In the genomic region with DNA sequence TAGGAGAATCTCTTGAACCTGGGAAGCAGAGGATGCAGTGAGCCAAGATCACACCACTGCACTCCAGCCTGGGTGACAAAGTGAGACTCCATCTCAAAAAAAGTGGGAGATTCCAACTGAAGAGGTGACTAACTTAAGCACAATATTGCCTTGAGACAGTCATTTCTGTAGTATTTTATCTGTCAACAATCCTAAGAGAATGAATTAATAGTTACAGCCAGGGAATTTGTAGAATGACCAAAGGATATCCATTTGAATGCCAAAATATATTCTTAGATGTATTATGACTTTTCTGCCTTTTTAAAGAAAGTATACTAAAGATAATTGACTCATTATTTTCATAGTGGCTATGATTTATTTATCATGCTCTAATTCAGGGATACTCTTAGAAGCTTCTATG, we compare ENCODE assay signal across 23 cellular contexts. TPM values are rescaled to one million over a fixed set of nuclear protein-coding genes. Genes with fewer than 3 reads are reported as not detected.
DNase-seq lines count a peak whose midpoint lies in the region; ATAC-seq, FAIRE-seq and TF ChIP-seq lines count a peak whose summit lies in the region.
"Had no signal": no experiment of that assay in that cellular context is flagged by ENCODE, and none has a peak within 500 bp of the region (broad histone marks: within the 10 kb centered on the region; RNA-seq: fewer than 3 reads in every experiment).

No MANE protein-coding gene starts in this region.

- FAIRE-seq in astrocyte (lab: Jason Lieb, UNC) = no peak
- FAIRE-seq: D721Med, GM12891, K562 had no signal

- H3K27ac Mint-ChIP-seq in astrocyte (ENCODE audit: unreplicated experiment) (no peak overlapping the region), T-cell (no peak overlapping the region)

- DNase-seq in HCT116 (ENCODE audit: low read depth, low spot score) = no peak
- peak; percentile 70 for DNase-seq in astrocyte (ENCODE audit: low read depth)
- peak; percentile 22 for DNase-seq in iris pigment epithelial cell (ENCODE audit: low read depth)
- no peak for DNase-seq in T-cell
- no peak for DNase-seq in effector CD8-positive, alpha-beta T cell (lab: John Stamatoyannopoulos, UW)
- no peak for DNase-seq in DMS 273 treated with DMSO at 0.1 percent for 48 hours (lab: John Stamatoyannopoulos, UW)
- DNase-seq: ACHN, DMS53, GF-D8, Kasumi-1, MV-4-11, NCI-H1105, NCI-H1436 treated with DMSO at 0.1 percent for 48 hours, NCI-H187 treated with DMSO at 0.1 percent for 48 hours, NCI-H774, PC-9, T-helper 1 cell had no signal

- CTCF ChIA-PET in HCT116 (lab: Charles Lee) (no interaction called here), T-cell (lab: Charles Lee) (interaction anchor here in 1 of 2 donors (0.6 kb wide), 1 partner anchor 9 kb away, joined by 3 read pairs; no protein-coding TSS in a partner anchor)

- H3K27ac ChIP-seq in HCT116 (ENCODE audit: low read depth, low read length) = no peak overlapping the region
- H3K27ac ChIP-seq in astrocyte (ENCODE audit: low read depth, low read length) = peak overlapping the region; percentile 53
- H3K27ac ChIP-seq: PC-9 had no signal

- peaks cover 19% of the 10 kb centered on the region for H3K27me3 Mint-ChIP-seq in astrocyte (ENCODE audit: low read depth, unreplicated experiment)
- peaks cover 33 to 42% of the 10 kb centered on the region in 2 donors for H3K27me3 Mint-ChIP-seq in T-cell

- no peak for TF ChIP-seq POLR2A in HCT116 (IDR thresholded peaks at IDR 0.05; ENCODE audit: borderline replicate concordance, extremely low read depth, insufficient read depth, insufficient read length)

- H3K36me3 Mint-ChIP-seq in astrocyte (ENCODE audit: low read depth, unreplicated experiment) = no peaks in the 10 kb centered on the region
- no peaks in the 10 kb centered on the region for H3K36me3 Mint-ChIP-seq in T-cell

- peaks cover 8% of the 10 kb centered on the region for H3K4me1 Mint-ChIP-seq in astrocyte (ENCODE audit: low read depth, unreplicated experiment)
- no peaks in the 10 kb centered on the region for H3K4me1 Mint-ChIP-seq in T-cell

- no peak for TF ChIP-seq RAD21 in HCT116 (IDR thresholded peaks at IDR 0.05; ENCODE audit: low read depth)

- H3K4me2 ChIP-seq in HCT116 (ENCODE audit: low read length) = peak overlapping the region; percentile 17
- peak overlapping the region; percentile 1 for H3K4me2 ChIP-seq in astrocyte (ENCODE audit: low read length)
- H3K4me2 ChIP-seq: PC-9 had no signal

- POLR2A ChIA-PET in HCT116 (lab: Charles Lee) (no interaction called here), T-cell (lab: Charles Lee) (no interaction called here)

- intact Hi-C loops in HCT116 (cut with micrococcal nuclease) = no loop called here

- H4K20me1 ChIP-seq in HCT116 (ENCODE audit: insufficient read depth) (no peaks in the 10 kb centered on the region), astrocyte (ENCODE audit: insufficient read depth, low read length) (no peaks in the 10 kb centered on the region)

- H3K9me3 Mint-ChIP-seq in astrocyte (ENCODE audit: unreplicated experiment) (peaks cover 3% of the 10 kb centered on the region), T-cell (no peaks in the 10 kb centered on the region)

- H3K27me3 ChIP-seq in HCT116 (ENCODE audit: insufficient read depth, low read length) (no peaks in the 10 kb centered on the region), astrocyte (ENCODE audit: insufficient read depth, low read length) (no peaks in the 10 kb centered on the region)

- H3K4me3 Mint-ChIP-seq in astrocyte (ENCODE audit: unreplicated experiment) = no peak overlapping the region
- no peak overlapping the region for H3K4me3 Mint-ChIP-seq in T-cell

- BruUV-seq in HCT116 (replicated peaks; lab: Mats Ljungman, UMichigan) = no TSS peak

- ATAC-seq in HCT116 (no peak), T-cell (replicated peaks in 1 of 4) (no peak), GM21717 (IDR thresholded peaks at IDR 0.05; ENCODE audit: unreplicated experiment) (no peak)
- ATAC-seq: K562, Right ventricle myocardium inferior had no signal

- H3K9ac ChIP-seq in HCT116 (ENCODE audit: low read length) (no peak overlapping the region), astrocyte (ENCODE audit: low read length) (no peak overlapping the region)

- no peaks in the 10 kb centered on the region for H3K79me2 ChIP-seq in HCT116 (ENCODE audit: insufficient read depth, low read length)
- H3K79me2 ChIP-seq in astrocyte (ENCODE audit: insufficient read depth, low read length) = no peaks in the 10 kb centered on the region

- H3K9me3 ChIP-seq in HCT116 (ENCODE audit: control insufficient read depth in 1 of 2, insufficient read depth in 1 of 2, low read depth in 1 of 2, low read length in 2 of 2) = no peaks in the 10 kb centered on the region
- H3K9me3 ChIP-seq in astrocyte (ENCODE audit: insufficient read depth, low read depth, low read length) = no peaks in the 10 kb centered on the region

- RAD21 ChIA-PET in HCT116 (lab: Charles Lee; ENCODE audit: low non-redundant PET in 1 of 2, low total read pairs in 2 of 2, uncharacterized antibody in 2 of 2, unreplicated experiment in 2 of 2) = no interaction called here

- peak overlapping the region; percentile 62 for H2AFZ ChIP-seq in HCT116 (ENCODE audit: low read depth, low read length, poor library complexity, severe bottlenecking)
- no peak overlapping the region for H2AFZ ChIP-seq in astrocyte (ENCODE audit: low read depth, low read length)
- H2AFZ ChIP-seq: PC-9 had no signal

- H3K4me1 ChIP-seq in HCT116 (ENCODE audit: control insufficient read depth in 1 of 2, insufficient read depth in 2 of 2, low read length in 2 of 2) (peaks cover 22 to 52% of the 10 kb centered on the region in 2 experiments), astrocyte (ENCODE audit: insufficient read depth, low read length) (peaks cover 15% of the 10 kb centered on the region)

- no peak for TF ChIP-seq CTCF in HCT116 (IDR thresholded peaks at IDR 0.05 in 2 of 3, conservative IDR thresholded peaks at IDR 0.05 in 1 of 3; ENCODE audit: borderline replicate concordance in 1 of 3, insufficient read depth in 1 of 3, low read depth in 2 of 3, low read length in 2 of 3)
- TF ChIP-seq CTCF in astrocyte (IDR thresholded peaks at IDR 0.05; ENCODE audit: insufficient read depth, low read depth, low read length) = no peak

- H3K36me3 ChIP-seq in HCT116 (ENCODE audit: control insufficient read depth in 1 of 2, insufficient read depth in 2 of 2, low read length in 2 of 2) (no peaks in the 10 kb centered on the region), astrocyte (ENCODE audit: insufficient read depth, low read length) (no peaks in the 10 kb centered on the region)

- H3K9me2 ChIP-seq in HCT116 (ENCODE audit: insufficient read depth) = no peaks in the 10 kb centered on the region

- H3K4me3 ChIP-seq in HCT116 (replicated peaks in 1 of 2; ENCODE audit: low read depth in 1 of 2, low read length in 2 of 2) = no peak overlapping the region
- no peak overlapping the region for H3K4me3 ChIP-seq in astrocyte (ENCODE audit: insufficient read depth, low read depth, low read length)
- H3K4me3 ChIP-seq: K562, PC-9 had no signal

TF ChIP-seq in HCT116, 20 proteins besides CTCF, POLR2A, EP300 and RAD21 (continues in another document):
- TF ChIP-seq SIN3A (IDR thresholded peaks at IDR 0.05; ENCODE audit: low read depth) (no peak), CBX3 (IDR thresholded peaks at IDR 0.05; ENCODE audit: low read depth) (no peak), JUND (IDR thresholded peaks at IDR 0.05) (no peak), EZH2phosphoT487 (IDR thresholded peaks at IDR 0.05; ENCODE audit: borderline replicate concordance) (no peak), EZH2 (IDR thresholded peaks at IDR 0.05) (no peak), SRF (IDR thresholded peaks at IDR 0.05; ENCODE audit: low read depth) (no peak), TCF7L2 (IDR thresholded peaks at IDR 0.05; ENCODE audit: borderline replicate concordance, extremely low read depth, insufficient read depth, insufficient read length) (no peak), ELF1 (IDR thresholded peaks at IDR 0.05; ENCODE audit: borderline replicate concordance, low read depth) (no peak), SP1 (IDR thresholded peaks at IDR 0.05; ENCODE audit: low read depth) (no peak), POLR2AphosphoS5 (IDR thresholded peaks at IDR 0.05; ENCODE audit: low read depth, low read length) (no peak), FOSL1 (IDR thresholded peaks at IDR 0.05; ENCODE audit: low read depth) (no peak), ZFX (IDR thresholded peaks at IDR 0.05) (no peak)
- TF ChIP-seq, protein P1, sequence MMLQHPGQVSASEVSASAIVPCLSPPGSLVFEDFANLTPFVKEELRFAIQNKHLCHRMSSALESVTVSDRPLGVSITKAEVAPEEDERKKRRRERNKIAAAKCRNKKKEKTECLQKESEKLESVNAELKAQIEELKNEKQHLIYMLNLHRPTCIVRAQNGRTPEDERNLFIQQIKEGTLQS (IDR thresholded peaks at IDR 0.05) = no peak
- TF ChIP-seq, protein P2, sequence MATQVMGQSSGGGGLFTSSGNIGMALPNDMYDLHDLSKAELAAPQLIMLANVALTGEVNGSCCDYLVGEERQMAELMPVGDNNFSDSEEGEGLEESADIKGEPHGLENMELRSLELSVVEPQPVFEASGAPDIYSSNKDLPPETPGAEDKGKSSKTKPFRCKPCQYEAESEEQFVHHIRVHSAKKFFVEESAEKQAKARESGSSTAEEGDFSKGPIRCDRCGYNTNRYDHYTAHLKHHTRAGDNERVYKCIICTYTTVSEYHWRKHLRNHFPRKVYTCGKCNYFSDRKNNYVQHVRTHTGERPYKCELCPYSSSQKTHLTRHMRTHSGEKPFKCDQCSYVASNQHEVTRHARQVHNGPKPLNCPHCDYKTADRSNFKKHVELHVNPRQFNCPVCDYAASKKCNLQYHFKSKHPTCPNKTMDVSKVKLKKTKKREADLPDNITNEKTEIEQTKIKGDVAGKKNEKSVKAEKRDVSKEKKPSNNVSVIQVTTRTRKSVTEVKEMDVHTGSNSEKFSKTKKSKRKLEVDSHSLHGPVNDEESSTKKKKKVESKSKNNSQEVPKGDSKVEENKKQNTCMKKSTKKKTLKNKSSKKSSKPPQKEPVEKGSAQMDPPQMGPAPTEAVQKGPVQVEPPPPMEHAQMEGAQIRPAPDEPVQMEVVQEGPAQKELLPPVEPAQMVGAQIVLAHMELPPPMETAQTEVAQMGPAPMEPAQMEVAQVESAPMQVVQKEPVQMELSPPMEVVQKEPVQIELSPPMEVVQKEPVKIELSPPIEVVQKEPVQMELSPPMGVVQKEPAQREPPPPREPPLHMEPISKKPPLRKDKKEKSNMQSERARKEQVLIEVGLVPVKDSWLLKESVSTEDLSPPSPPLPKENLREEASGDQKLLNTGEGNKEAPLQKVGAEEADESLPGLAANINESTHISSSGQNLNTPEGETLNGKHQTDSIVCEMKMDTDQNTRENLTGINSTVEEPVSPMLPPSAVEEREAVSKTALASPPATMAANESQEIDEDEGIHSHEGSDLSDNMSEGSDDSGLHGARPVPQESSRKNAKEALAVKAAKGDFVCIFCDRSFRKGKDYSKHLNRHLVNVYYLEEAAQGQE (IDR thresholded peaks at IDR 0.05; ENCODE audit: low read depth) = no peak

RNA-seq across cellular contexts. Expression of a gene that starts 5.5 kb away (rescaled TPM):
- total RNA-seq in HCT116 (2021; ENCODE audit: unreplicated experiment) (1.3 TPM), astrocyte (8.9 and 10.1 TPM in 2 replicates), T-cell (1 to 10 TPM in 1 of 5 donors, under 1 TPM in 4; 0.10 to 2.9 (median 0.44) TPM)
- polyA plus RNA-seq in HCT116 (2012) = 0.35 and 0.42 TPM in 2 replicates
- total RNA-seq: HT-29 had no signal

RNA-seq across cellular contexts. Expression of a gene that starts 40.7 kb away (rescaled TPM):
- 29.2 TPM for total RNA-seq in HCT116 (2021; ENCODE audit: unreplicated experiment)
- 8.7 and 11.5 TPM in 2 replicates for polyA plus RNA-seq in HCT116 (2012)
- 2.2 and 4.4 TPM in 2 replicates for total RNA-seq in astrocyte
- 1 to 10 TPM in 3 of 5 donors, under 1 TPM in 2; 0.60 to 1.9 (median 1.1) TPM for total RNA-seq in T-cell

Comparison
In these comparisons a context has a peak if more than half of its experiments do, and no peak if none do; other contexts are left out.
1. DNase-seq: peak in astrocyte (single experiment) and iris pigment epithelial cell (single experiment); none in HCT116 (single experiment), T-cell (0 of 34), effector CD8-positive, alpha-beta T cell (single experiment) and DMS 273 treated with DMSO at 0.1 percent for 48 hours (single experiment).